25 cellular contexts compared by ENCODE assay signal in genomic region chr4:38987491-38987890, GRCh38. TPM values are rescaled to one million over a fixed set of nuclear protein-coding genes. Genes with fewer than 3 reads are reported as not detected.
DNase-seq lines count a peak whose midpoint lies in the region; ATAC-seq, FAIRE-seq and TF ChIP-seq lines count a peak whose summit lies in the region.
"Had no signal": no experiment of that assay in that cellular context is flagged by ENCODE, and none has a peak within 500 bp of the region (broad histone marks: within the 10 kb centered on the region; RNA-seq: fewer than 3 reads in every experiment).

No MANE protein-coding gene starts in this region.

- H3K27ac ChIP-seq in SU-DHL-6 (ENCODE audit: low read depth, low read length) (peak overlapping the region; percentile 2; the same call in 1 of the 2 replicates), upper lobe of left lung (no peak overlapping the region), HepG2 (ENCODE audit: extremely low read length, insufficient read depth, low read length) (no peak overlapping the region)
- H3K27ac ChIP-seq: coronary artery, right atrium auricular region had no signal

- CTCF ChIA-PET in HepG2 (lab: Yijun Ruan, JAX; ENCODE audit: low intra/inter-chr PET ratio, low total read pairs) = no interaction called here

- H3K27me3 Mint-ChIP-seq in activated T-cell treated with anti-CD3 and anti-CD28 coated beads, Interleukin-2, amount 50 U/mL, for 72 hours (ENCODE audit: low read depth) = no peaks in the 10 kb centered on the region
- no peaks in the 10 kb centered on the region for H3K27me3 Mint-ChIP-seq in memory B cell
- H3K27me3 Mint-ChIP-seq: naive thymus-derived CD4-positive, alpha-beta T cell had no signal

- no peaks in the 10 kb centered on the region for H4K20me1 ChIP-seq in SU-DHL-6 (ENCODE audit: low read depth, low read length)
- H4K20me1 ChIP-seq in HepG2 (ENCODE audit: insufficient read depth, low read length) = no peaks in the 10 kb centered on the region

- no peaks in the 10 kb centered on the region for H3K27me3 ChIP-seq in SU-DHL-6 (ENCODE audit: low read length)
- H3K27me3 ChIP-seq in upper lobe of left lung = no peaks in the 10 kb centered on the region
- H3K27me3 ChIP-seq in HepG2 (ENCODE audit: control insufficient read depth in 1 of 2, insufficient read depth in 2 of 2, low read length in 2 of 2) = no peaks in the 10 kb centered on the region
- H3K27me3 ChIP-seq: right atrium auricular region had no signal

- peaks cover 51% of the 10 kb centered on the region for H3K36me3 ChIP-seq in SU-DHL-6 (ENCODE audit: low read length)
- no peaks in the 10 kb centered on the region for H3K36me3 ChIP-seq in upper lobe of left lung
- H3K36me3 ChIP-seq in HepG2 (replicated peaks in 1 of 2; ENCODE audit: control insufficient read depth in 1 of 2, insufficient read depth in 2 of 2, low read length in 2 of 2) = no peaks in the 10 kb centered on the region
- H3K36me3 ChIP-seq: right atrium auricular region had no signal

- intact Hi-C loops in HepG2 (cut with micrococcal nuclease; ENCODE audit: unreplicated experiment) = loop anchor here (10.0 kb wide), 1 partner anchor 53 kb away; no protein-coding TSS in a partner anchor

- no peaks in the 10 kb centered on the region; the same call in none of the 2 replicates for H3F3A ChIP-seq in SU-DHL-6 (ENCODE audit: insufficient read depth)

- H3K4me2 ChIP-seq in SU-DHL-6 (ENCODE audit: low read depth, low read length, poor library complexity, severe bottlenecking) (no peak overlapping the region), HepG2 (ENCODE audit: low read depth, low read length) (no peak overlapping the region)

- H3K9me3 Mint-ChIP-seq in activated T-cell treated with anti-CD3 and anti-CD28 coated beads, Interleukin-2, amount 50 U/mL, for 72 hours = no peaks in the 10 kb centered on the region
- H3K9me3 Mint-ChIP-seq in memory B cell = peaks cover 3% of the 10 kb centered on the region
- H3K9me3 Mint-ChIP-seq: naive thymus-derived CD4-positive, alpha-beta T cell had no signal

- no peak for DNase-seq in activated T-cell treated with anti-CD3 and anti-CD28 coated beads, Interleukin-2, amount 50 U/mL, for 72 hours
- DNase-seq in activated T-cell treated with anti-CD3 and anti-CD28 coated beads for 4 hours = no peak
- no peak for DNase-seq in GM12891 (ENCODE audit: insufficient read length, low spot score)
- DNase-seq in memory B cell (ENCODE audit: low spot score in 2 of 2) = no peak
- DNase-seq in KG1 (lab: John Stamatoyannopoulos, UW) = no peak
- DNase-seq in upper lobe of left lung = no peak
- DNase-seq in HepG2 (ENCODE audit: low spot score) = no peak
- DNase-seq: GF-D8; glutamatergic neuron; H7; Karpas-422; left cardiac atrium; mesendoderm; naive thymus-derived CD4-positive, alpha-beta T cell; NCI-H1048; NCI-H2081; NCI-H446; stimulated activated CD4-positive, alpha-beta T cell treated with anti-CD3 and anti-CD28 coated beads, Interleukin-12 subunit alpha, Interleukin-12 subunit beta, amount 100 ng/mL, for 4 hours had no signal

- H3K4me1 ChIP-seq in upper lobe of left lung (peaks cover 0 to 5% (median 2%) of the 10 kb centered on the region in 4 donors), HepG2 (ENCODE audit: insufficient read depth, low read length) (peaks cover 29% of the 10 kb centered on the region)
- H3K4me1 ChIP-seq: right atrium auricular region had no signal

- ATAC-seq in activated T-cell treated with anti-CD3 and anti-CD28 coated beads, Interleukin-2, amount 50 U/mL, for 72 hours (replicated peaks in 1 of 2) = peak; percentile 64 to 65
- no peak for ATAC-seq in memory B cell (ENCODE audit: low read depth)
- no peak for ATAC-seq in upper lobe of left lung (ENCODE audit: low FRiP score in 2 of 2)
- no peak for ATAC-seq in HepG2
- ATAC-seq: left cardiac atrium; naive thymus-derived CD4-positive, alpha-beta T cell had no signal

- no peak for TF ChIP-seq CTCF in SU-DHL-6 (IDR thresholded peaks at IDR 0.05; ENCODE audit: insufficient read depth, low read length, poor library complexity, severe bottlenecking)
- TF ChIP-seq CTCF in upper lobe of left lung (IDR thresholded peaks at IDR 0.05) = no peak
- TF ChIP-seq CTCF in HepG2 (CRISPR knock-in tag; IDR thresholded peaks at IDR 0.05) = no peak

- no TSS peak for BruUV-seq in HepG2 (replicated peaks; lab: Mats Ljungman, UMichigan)

- FAIRE-seq in GM12891 (lab: Jason Lieb, UNC) (peak; percentile 67), HepG2 (lab: Jason Lieb, UNC) (no peak)
- FAIRE-seq: endometrium, urothelium cell line had no signal

- H2AFZ ChIP-seq in SU-DHL-6 (ENCODE audit: low read depth, low read length, severe bottlenecking) (no peak overlapping the region), HepG2 (ENCODE audit: low read length) (no peak overlapping the region)

- H3K27ac Mint-ChIP-seq in activated T-cell treated with anti-CD3 and anti-CD28 coated beads, Interleukin-2, amount 50 U/mL, for 72 hours = peak overlapping the region; percentile 59
- peak overlapping the region; percentile 62 for H3K27ac Mint-ChIP-seq in memory B cell

- H3K36me3 Mint-ChIP-seq in activated T-cell treated with anti-CD3 and anti-CD28 coated beads, Interleukin-2, amount 50 U/mL, for 72 hours (ENCODE audit: insufficient read depth in 2 of 2) = peaks cover 14 to 35% of the 10 kb centered on the region in 2 donors
- H3K36me3 Mint-ChIP-seq in memory B cell = peaks cover 42% of the 10 kb centered on the region

- H3K9me2 ChIP-seq in SU-DHL-6 (replicated peaks; ENCODE audit: insufficient read depth, low read length) = no peaks in the 10 kb centered on the region

- H3K4me1 Mint-ChIP-seq in activated T-cell treated with anti-CD3 and anti-CD28 coated beads, Interleukin-2, amount 50 U/mL, for 72 hours (ENCODE audit: low read depth) = peaks cover 69% of the 10 kb centered on the region
- peaks cover 42% of the 10 kb centered on the region for H3K4me1 Mint-ChIP-seq in memory B cell

- TF ChIP-seq POLR2A in GM12891 (IDR thresholded peaks at IDR 0.05; ENCODE audit: low read depth, low read length) = no peak
- TF ChIP-seq POLR2A in upper lobe of left lung (IDR thresholded peaks at IDR 0.05) = no peak
- no peak for TF ChIP-seq POLR2A in HepG2 (IDR thresholded peaks at IDR 0.05; ENCODE audit: insufficient read depth in 1 of 2, low read depth in 2 of 2, low read length in 2 of 2)

- H3K4me3 ChIP-seq in SU-DHL-6 (ENCODE audit: insufficient read depth, low read length, poor library complexity, severe bottlenecking) (no peak overlapping the region), upper lobe of left lung (no peak overlapping the region), HepG2 (replicated peaks in 1 of 3; ENCODE audit: insufficient read depth in 1 of 3, low read depth in 2 of 3, low read length in 3 of 3) (no peak overlapping the region)
- H3K4me3 ChIP-seq: coronary artery, right atrium auricular region had no signal

- H3K79me2 ChIP-seq in SU-DHL-6 (ENCODE audit: insufficient read depth, low read length) (no peaks in the 10 kb centered on the region), HepG2 (ENCODE audit: insufficient read depth, low read length) (no peaks in the 10 kb centered on the region)

- TF ChIP-seq EP300 in upper lobe of left lung (IDR thresholded peaks at IDR 0.05) (no peak), HepG2 (IDR thresholded peaks at IDR 0.05; ENCODE audit: low read depth in 2 of 2, low read length in 2 of 2) (no peak), HepG2 (CRISPR knock-in tag; IDR thresholded peaks at IDR 0.05; ENCODE audit: borderline replicate concordance) (no peak)

- TF ChIP-seq RAD21 in HepG2 (CRISPR knock-in tag; IDR thresholded peaks at IDR 0.05) = no peak

- H3K4me3 Mint-ChIP-seq in activated T-cell treated with anti-CD3 and anti-CD28 coated beads, Interleukin-2, amount 50 U/mL, for 72 hours = peak overlapping the region in 1 of 2 donors; percentile 35
- no peak overlapping the region for H3K4me3 Mint-ChIP-seq in memory B cell

- H3K9ac ChIP-seq in SU-DHL-6 (ENCODE audit: low read length) (no peak overlapping the region), HepG2 (ENCODE audit: insufficient read depth, low read depth, low read length) (no peak overlapping the region)

- POLR2A ChIA-PET in HepG2 (lab: Yijun Ruan, JAX) = no interaction called here

- H3K9me3 ChIP-seq in SU-DHL-6 (ENCODE audit: insufficient read depth, low read length) = no peaks in the 10 kb centered on the region
- H3K9me3 ChIP-seq in upper lobe of left lung = no peaks in the 10 kb centered on the region
- no peaks in the 10 kb centered on the region for H3K9me3 ChIP-seq in HepG2 (ENCODE audit: low read length)
- H3K9me3 ChIP-seq: right atrium auricular region had no signal

- in situ Hi-C loops in HepG2 (cut with HindIII; ENCODE audit: extremely low pct_ligation_motif_present, low pct_unique_long_range_greater_than_20kb) = no loop called here

TF ChIP-seq in GM12891, 5 proteins besides CTCF, POLR2A, EP300 and RAD21 (continues in another document):
- TF ChIP-seq POLR2AphosphoS5 (IDR thresholded peaks at IDR 0.05; ENCODE audit: low read depth, low read length) = no peak

TF ChIP-seq in HepG2, 621 proteins besides CTCF, POLR2A, EP300 and RAD21 (continues in another document):
- TF ChIP-seq PHF20 (CRISPR knock-in tag; IDR thresholded peaks at IDR 0.05) = no peak

RNA-seq across cellular contexts. Expression of gene TMEM156, which starts 44.7 kb away (rescaled TPM):
- 10 to 100 TPM; 37.2 to 56.8 TPM for total RNA-seq in activated T-cell treated with anti-CD3 and anti-CD28 coated beads, Interleukin-2, amount 50 U/mL, for 72 hours
- polyA plus RNA-seq in GM12891 (2012; ENCODE audit: low read depth, missing spikeins) = 17.7 TPM
- total RNA-seq in upper lobe of left lung = 1 to 10 TPM in 3 of 6 donors, under 1 TPM in 2, not detected in 1; 0.30 to 1.8 (median 1.0) TPM
- not detected in 2 replicates for total RNA-seq in HepG2 (2016; rRNA removed; fragmentation: Illumina TruSeq; extraction: Trizol)
- total RNA-seq in HepG2 (2016; cell fraction: cytosol; rRNA removed; fragmentation: Illumina TruSeq; extraction: Trizol; ENCODE audit: low read depth) = not detected in 2 replicates
- total RNA-seq in HepG2 (2016; cell fraction: insoluble cytoplasmic fraction; rRNA removed; fragmentation: Illumina TruSeq; extraction: Trizol) = not detected in 2 replicates
- total RNA-seq in HepG2 (2016; cell fraction: membrane; rRNA removed; fragmentation: Illumina TruSeq; extraction: Trizol) = not detected in 2 replicates
- total RNA-seq in HepG2 (2016; cell fraction: nucleus; rRNA removed; fragmentation: Illumina TruSeq; extraction: Trizol) = not detected in 2 replicates
- 1.2 and 1.6 TPM in 2 replicates for polyA plus RNA-seq in HepG2 (2011; rRNA removed)
- 0.63 and 0.91 TPM in 2 replicates for polyA plus RNA-seq in HepG2 (2011; cell fraction: cytosol; rRNA removed)
- 0.13 and 0.31 TPM in 2 replicates for polyA plus RNA-seq in HepG2 (2011; cell fraction: nucleus; rRNA removed)
- polyA plus RNA-seq in HepG2 (2012) = 0.13 and 1.2 TPM in 2 replicates
- polyA plus RNA-seq in HepG2 (2016; cell fraction: cytosol; fragmentation: Illumina TruSeq; extraction: Trizol; ENCODE audit: low read depth) = 0.10 TPM in 1 of 2 replicates, not detected in the other
- polyA plus RNA-seq in HepG2 (2016; cell fraction: insoluble cytoplasmic fraction; fragmentation: Illumina TruSeq; extraction: Trizol; ENCODE audit: low read depth) = not detected in 2 replicates
- polyA plus RNA-seq in HepG2 (2016; cell fraction: membrane; fragmentation: Illumina TruSeq; extraction: Trizol; ENCODE audit: low read depth) = 0.13 TPM in 1 of 2 replicates, not detected in the other
- polyA plus RNA-seq in HepG2 (2016; cell fraction: nucleus; fragmentation: Illumina TruSeq; extraction: Trizol; ENCODE audit: insufficient read depth, low read depth) = not detected in 2 replicates
- polyA minus RNA-seq in HepG2 (2011; rRNA and poly(A)+ RNA removed; ENCODE audit: low replicate concordance) = 0.50 and 1.8 TPM in 2 replicates
- 0.49 and 0.62 TPM in 2 replicates for polyA minus RNA-seq in HepG2 (2011; cell fraction: cytosol; rRNA and poly(A)+ RNA removed)
- 1.2 TPM in 2 replicates for polyA minus RNA-seq in HepG2 (2011; cell fraction: nucleus; rRNA and poly(A)+ RNA removed)
- total RNA-seq: H7, HT-29, osteocyte, right atrium auricular region had no signal

Comparison
In these comparisons a context has a peak if more than half of its experiments do, and no peak if none do; other contexts are left out.
1. ATAC-seq: peak in activated T-cell treated with anti-CD3 and anti-CD28 coated beads, Interleukin-2, amount 50 U/mL, for 72 hours (2 of 2); none in memory B cell (single experiment), upper lobe of left lung (0 of 2) and HepG2 (single experiment).
2. RNA of gene TMEM156, which starts 44.7 kb away (total RNA-seq): 37.2 to 56.8 TPM in activated T-cell treated with anti-CD3 and anti-CD28 coated beads, Interleukin-2, amount 50 U/mL, for 72 hours; 0.30 to 1.8 TPM in upper lobe of left lung and not detected in HepG2; every median in the first group is over 10 times any median in the second.